Comparison of ENCODE assay signal across 8 cellular contexts in genomic region chr21:42227909-42228708, GRCh38. TPM values are rescaled to one million over a fixed set of nuclear protein-coding genes. Genes with fewer than 3 reads are reported as not detected.
A peak's percentile ranks its signal among the peaks of the same experiment; 100 is the strongest.
DNase-seq lines count a peak whose midpoint lies in the region; ATAC-seq, FAIRE-seq and TF ChIP-seq lines count a peak whose summit lies in the region.

No MANE protein-coding gene starts in this region.

- peaks cover 63% of the 10 kb centered on the region for H3K4me1 Mint-ChIP-seq in activated B cell treated with CpG ODN at 0.5 μM for 24 hours

- H3K9me3 Mint-ChIP-seq in activated B cell treated with CpG ODN at 0.5 μM for 24 hours = no peaks in the 10 kb centered on the region

- no peak for FAIRE-seq in H54 (lab: Jason Lieb, UNC)

- TF ChIP-seq CTCF in GM12865 (IDR thresholded peaks at IDR 0.05; ENCODE audit: insufficient read depth, low read depth, low read length, missing control alignments) (no peak), activated B cell treated with CpG ODN at 0.5 μM for 24 hours (IDR thresholded peaks at IDR 0.05) (no peak), cardiac fibroblast (IDR thresholded peaks at IDR 0.05; ENCODE audit: low read depth, low read length) (no peak)

- POLR2A ChIA-PET in activated B cell treated with CpG ODN at 0.5 μM for 24 hours (lab: Charles Lee) = interaction anchor here (0.7 to 3.8 kb wide), 3 partner anchors 8 to 550 kb away, joined by 3 to 31 read pairs (median 3); partner anchors contain the start of gene ABCG1

- no peak for TF ChIP-seq POLR2A in H54 (IDR thresholded peaks at IDR 0.05; ENCODE audit: low read depth, low read length)

- CTCF ChIA-PET in activated B cell treated with CpG ODN at 0.5 μM for 24 hours (lab: Charles Lee) = interaction anchor here (0.5 to 2.5 kb wide), 2 partner anchors 31 to 62 kb away, joined by 3 to 7 read pairs; no protein-coding TSS in a partner anchor

- H3K27ac Mint-ChIP-seq in activated B cell treated with CpG ODN at 0.5 μM for 24 hours = peak overlapping the region; percentile 70

- DNase-seq in GM12865 (ENCODE audit: low read depth) (peak; percentile 95), H54 (ENCODE audit: insufficient read length, low spot score) (peak; percentile 98), Kasumi-1 (lab: John Stamatoyannopoulos, UW) (peak; percentile 95 to 96), activated B cell treated with CpG ODN at 0.5 μM for 24 hours (peak; percentile 78), cardiac fibroblast (ENCODE audit: low read depth in 2 of 2) (peak; percentile 87 to 96), left colon (peak; percentile 91 to 97), NCI-H1694 treated with DMSO at 0.1 percent for 48 hours (lab: John Stamatoyannopoulos, UW) (no peak)
- DNase-seq in stimulated activated CD4-positive, alpha-beta T cell treated with anti-CD3 and anti-CD28 coated beads, TNF-alpha, amount 100 ng/mL, for 24 hours (ENCODE audit: low read depth in 3 of 3) = peak; percentile 77 to 89 (median 82)

- intact Hi-C loops in activated B cell treated with CpG ODN at 0.5 μM for 24 hours (cut with micrococcal nuclease) (loop anchor here (1.0 to 5.0 kb wide), 3 partner anchors 8 to 309 kb away; no protein-coding TSS in a partner anchor), left colon (cut with DNase I, micrococcal nuclease) (no loop called here)

- ATAC-seq in activated B cell treated with CpG ODN at 0.5 μM for 24 hours (ENCODE audit: low read depth) (peak; percentile 96), left colon (peak; percentile 89)

- H3K4me3 ChIP-seq in GM12865 (ENCODE audit: low read depth, low read length) = no peak overlapping the region
- H3K4me3 ChIP-seq in cardiac fibroblast (replicated peaks in 1 of 2; ENCODE audit: low read depth in 2 of 2, low read length in 2 of 2) = no peak overlapping the region

- H3K4me3 Mint-ChIP-seq in activated B cell treated with CpG ODN at 0.5 μM for 24 hours = peak overlapping the region; percentile 45

- H3K36me3 Mint-ChIP-seq in activated B cell treated with CpG ODN at 0.5 μM for 24 hours (ENCODE audit: low read depth) = peaks cover 43% of the 10 kb centered on the region

- no peaks in the 10 kb centered on the region for H3K27me3 Mint-ChIP-seq in activated B cell treated with CpG ODN at 0.5 μM for 24 hours

RNA-seq across cellular contexts. Expression of gene ABCG1, which starts 9.2 kb away (rescaled TPM):
- 2.3 and 3.4 TPM in 2 replicates for total RNA-seq in activated B cell treated with CpG ODN at 0.5 μM for 24 hours
- 10 to 100 TPM; 17.0 to 86.9 TPM for total RNA-seq in left colon
